Comparison of ENCODE assay signal across 11 cellular contexts in genomic region chr7:44630791-44631457, GRCh38. TPM values are rescaled to one million over a fixed set of nuclear protein-coding genes. Genes with fewer than 3 reads are reported as not detected.
A peak's percentile ranks its signal among the peaks of the same experiment; 100 is the strongest.
DNase-seq lines count a peak whose midpoint lies in the region; ATAC-seq and TF ChIP-seq lines count a peak whose summit lies in the region.
"Had no signal": no experiment of that assay in that cellular context is flagged by ENCODE, and none has a peak within 500 bp of the region (broad histone marks: within the 10 kb centered on the region; RNA-seq: fewer than 3 reads in every experiment).

No MANE protein-coding gene starts in this region.

- H3K36me3 ChIP-seq in lung (ENCODE audit: control insufficient read depth in 2 of 2, insufficient read depth in 2 of 2, low read length in 2 of 2) (peaks cover 5 to 8% of the 10 kb centered on the region in 2 donors), tibial nerve (peaks cover 0 to 30% (median 0%) of the 10 kb centered on the region in 3 donors)

- no peaks in the 10 kb centered on the region for H3K9me3 Mint-ChIP-seq in activated naive CD4-positive, alpha-beta T cell treated with anti-CD3 and anti-CD28 coated beads, Interleukin-2, amount 10 ng/mL, durations not matched to agents 7 days and 5 days
- no peaks in the 10 kb centered on the region for H3K9me3 Mint-ChIP-seq in activated CD4-positive, alpha-beta memory T cell treated with anti-CD3 and anti-CD28 coated beads, Interleukin-2, amount 10 ng/mL, durations not matched to agents 7 days and 5 days

- H3K4me1 ChIP-seq in lung (ENCODE audit: control insufficient read depth in 2 of 2, insufficient read depth in 2 of 2, low read length in 2 of 2) (peaks cover 23 to 43% of the 10 kb centered on the region in 2 donors), tibial nerve (peaks cover 0 to 63% (median 35%) of the 10 kb centered on the region in 4 donors)

- 56 to 58% methylated on average over 11 of the region's 11 CpGs for WGBS in lung, 2 donors
- WGBS in tibial nerve, 2 donors, result 84 to 86% methylated on average over 11 of the region's 11 CpGs

- H3K27ac ChIP-seq in lung (ENCODE audit: low read depth in 1 of 2, low read length in 1 of 2), result peak overlapping the region; percentile 11 to 54
- peak overlapping the region in 3 of 4 donors; percentile 62 to 67 (median 65) for H3K27ac ChIP-seq in tibial nerve

- no peak overlapping the region for H3K4me3 ChIP-seq in lung
- H3K4me3 ChIP-seq in tibial nerve, result no peak overlapping the region

- POLR2A ChIA-PET in activated CD4-positive, alpha-beta memory T cell treated with anti-CD3 and anti-CD28 coated beads, Interleukin-2, amount 10 ng/mL, durations not matched to agents 7 days and 5 days (lab: Charles Lee), result interaction anchor here (0.8 to 33.8 kb wide), 15 partner anchors 2 to 396 kb away, joined by 3 to 1257 read pairs (median 7); partner anchors contain the start of genes DDX56, H2AZ2, MYO1G and OGDH

- peaks cover 78% of the 10 kb centered on the region for H3K4me1 Mint-ChIP-seq in activated naive CD4-positive, alpha-beta T cell treated with anti-CD3 and anti-CD28 coated beads, Interleukin-2, amount 10 ng/mL, durations not matched to agents 7 days and 5 days
- H3K4me1 Mint-ChIP-seq in activated CD4-positive, alpha-beta memory T cell treated with anti-CD3 and anti-CD28 coated beads, Interleukin-2, amount 10 ng/mL, durations not matched to agents 7 days and 5 days, result peaks cover 88% of the 10 kb centered on the region

- DNase-seq in activated naive CD4-positive, alpha-beta T cell treated with anti-CD3 and anti-CD28 coated beads, Interleukin-2, amount 10 ng/mL, durations not matched to agents 7 days and 5 days, result no peak
- DNase-seq in activated naive CD4-positive, alpha-beta T cell treated with Interleukin-2 at 50 U/mL for 16 hours, result no peak
- DNase-seq in activated CD4-positive, alpha-beta memory T cell treated with anti-CD3 and anti-CD28 coated beads, Interleukin-2, amount 10 ng/mL, durations not matched to agents 7 days and 5 days, result no peak
- no peak for DNase-seq in lung (ENCODE audit: low spot score)
- DNase-seq in tibial nerve (ENCODE audit: low spot score in 2 of 2), result no peak
- DNase-seq in UCSD-AML1 (lab: John Stamatoyannopoulos, UW; ENCODE audit: unreplicated experiment), result no peak
- DNase-seq in HuH-7.5 (ENCODE audit: low spot score), result no peak
- DNase-seq: NCI-H1105, NCI-H82, T-helper 9 cell had no signal

- peaks cover 59% of the 10 kb centered on the region for H3K36me3 Mint-ChIP-seq in activated naive CD4-positive, alpha-beta T cell treated with anti-CD3 and anti-CD28 coated beads, Interleukin-2, amount 10 ng/mL, durations not matched to agents 7 days and 5 days
- peaks cover 64% of the 10 kb centered on the region for H3K36me3 Mint-ChIP-seq in activated CD4-positive, alpha-beta memory T cell treated with anti-CD3 and anti-CD28 coated beads, Interleukin-2, amount 10 ng/mL, durations not matched to agents 7 days and 5 days (ENCODE audit: low read depth)

- TF ChIP-seq CTCF in lung (IDR thresholded peaks at IDR 0.05; ENCODE audit: control extremely low read depth, extremely low read depth) (no peak), tibial nerve (IDR thresholded peaks at IDR 0.05) (no peak)

- H3K9me3 ChIP-seq in lung (ENCODE audit: control insufficient read depth in 2 of 2, insufficient read depth in 1 of 2, low read length in 1 of 2) (no peaks in the 10 kb centered on the region), tibial nerve (no peaks in the 10 kb centered on the region)

- ATAC-seq in lung (ENCODE audit: insufficient read depth, low FRiP score), result no peak
- no peak for ATAC-seq in HG02588 (IDR thresholded peaks at IDR 0.05; ENCODE audit: unreplicated experiment)

- no peak for TF ChIP-seq POLR2A in tibial nerve (IDR thresholded peaks at IDR 0.05)

- TF ChIP-seq EP300 in tibial nerve (IDR thresholded peaks at IDR 0.05), result no peak

- H3K27me3 ChIP-seq in lung (ENCODE audit: control insufficient read depth, insufficient read depth), result no peaks in the 10 kb centered on the region
- H3K27me3 ChIP-seq in tibial nerve, result no peaks in the 10 kb centered on the region

- H3K27me3 Mint-ChIP-seq in activated naive CD4-positive, alpha-beta T cell treated with anti-CD3 and anti-CD28 coated beads, Interleukin-2, amount 10 ng/mL, durations not matched to agents 7 days and 5 days, result no peaks in the 10 kb centered on the region
- H3K27me3 Mint-ChIP-seq in activated CD4-positive, alpha-beta memory T cell treated with anti-CD3 and anti-CD28 coated beads, Interleukin-2, amount 10 ng/mL, durations not matched to agents 7 days and 5 days, result no peaks in the 10 kb centered on the region

- peak overlapping the region; percentile 96 for H3K27ac Mint-ChIP-seq in activated naive CD4-positive, alpha-beta T cell treated with anti-CD3 and anti-CD28 coated beads, Interleukin-2, amount 10 ng/mL, durations not matched to agents 7 days and 5 days
- peak overlapping the region; percentile 100 for H3K27ac Mint-ChIP-seq in activated CD4-positive, alpha-beta memory T cell treated with anti-CD3 and anti-CD28 coated beads, Interleukin-2, amount 10 ng/mL, durations not matched to agents 7 days and 5 days

- CTCF ChIA-PET in activated naive CD4-positive, alpha-beta T cell treated with anti-CD3 and anti-CD28 coated beads, Interleukin-2, amount 10 ng/mL, durations not matched to agents 7 days and 5 days (lab: Charles Lee), result no interaction called here
- CTCF ChIA-PET in activated CD4-positive, alpha-beta memory T cell treated with anti-CD3 and anti-CD28 coated beads, Interleukin-2, amount 10 ng/mL, durations not matched to agents 7 days and 5 days (lab: Charles Lee), result interaction anchor here (1.1 to 2.4 kb wide), 7 partner anchors 8 to 218 kb away, joined by 3 to 13 read pairs (median 6); partner anchors contain the start of genes H2AZ2 and OGDH

- no peak overlapping the region for H3K4me3 Mint-ChIP-seq in activated naive CD4-positive, alpha-beta T cell treated with anti-CD3 and anti-CD28 coated beads, Interleukin-2, amount 10 ng/mL, durations not matched to agents 7 days and 5 days
- H3K4me3 Mint-ChIP-seq in activated CD4-positive, alpha-beta memory T cell treated with anti-CD3 and anti-CD28 coated beads, Interleukin-2, amount 10 ng/mL, durations not matched to agents 7 days and 5 days, result peak overlapping the region; percentile 54

RNA-seq across cellular contexts. Expression of gene OGDH, which starts 24.5 kb away (rescaled TPM):
- 100 to 1,000 TPM; 164 to 166 TPM for total RNA-seq in activated CD4-positive, alpha-beta memory T cell treated with anti-CD3 and anti-CD28 coated beads, Interleukin-2, amount 10 ng/mL, durations not matched to agents 7 days and 5 days
- 100 to 1,000 TPM in 1 of 2 donors, 10 to 100 TPM in 1; 54.6 to 142 TPM for total RNA-seq in lung
- polyA plus RNA-seq in lung, result 10 to 100 TPM; 39.0 to 65.2 TPM
- total RNA-seq in tibial nerve, result 10 to 100 TPM; 66.8 to 76.5 (median 70.1) TPM

RNA-seq across cellular contexts. Expression of gene TMED4, which starts 48.9 kb away (rescaled TPM):
- total RNA-seq in activated CD4-positive, alpha-beta memory T cell treated with anti-CD3 and anti-CD28 coated beads, Interleukin-2, amount 10 ng/mL, durations not matched to agents 7 days and 5 days, result 10 to 100 TPM; 76.0 to 81.8 TPM
- total RNA-seq in lung (100 to 1,000 TPM in 1 of 2 donors, 10 to 100 TPM in 1; 81.0 to 106 TPM), tibial nerve (100 to 1,000 TPM; 132 to 232 (median 218) TPM)
- polyA plus RNA-seq in lung, result 10 to 100 TPM; 46.4 to 52.5 TPM

RNA-seq across cellular contexts. Expression of gene DDX56, which starts 57.2 kb away (rescaled TPM):
- 10 to 100 TPM; 59.0 to 59.6 TPM for total RNA-seq in activated CD4-positive, alpha-beta memory T cell treated with anti-CD3 and anti-CD28 coated beads, Interleukin-2, amount 10 ng/mL, durations not matched to agents 7 days and 5 days
- 10 to 100 TPM; 49.8 to 67.5 TPM for total RNA-seq in lung
- polyA plus RNA-seq in lung, result 10 to 100 TPM; 45.9 to 66.5 TPM
- 10 to 100 TPM; 42.4 to 59.1 (median 56.5) TPM for total RNA-seq in tibial nerve
